ENCODE assay signal across 8 cellular contexts in genomic region chr10:17216217-17216900, GRCh38. TPM values are rescaled to one million over a fixed set of nuclear protein-coding genes. Genes with fewer than 3 reads are reported as not detected.
A peak's percentile ranks its signal among the peaks of the same experiment; 100 is the strongest.
DNase-seq lines count a peak whose midpoint lies in the region; ATAC-seq and TF ChIP-seq lines count a peak whose summit lies in the region.

No MANE protein-coding gene starts in this region.

- ATAC-seq in HG02884 (IDR thresholded peaks at IDR 0.05; ENCODE audit: unreplicated experiment): peak; percentile 100
- peak; percentile 98 for ATAC-seq in mucosa of descending colon

- CTCF ChIA-PET in PC-9 (lab: Charles Lee): no interaction called here

- H3K4me3 ChIP-seq in PC-9 (no peak overlapping the region), choroid plexus epithelial cell (ENCODE audit: low read depth, low read length) (no peak overlapping the region), mucosa of descending colon (no peak overlapping the region)

- BruUV-seq in PC-9 (replicated peaks; lab: Mats Ljungman, UMichigan): no TSS peak

- peak; percentile 17 for DNase-seq in stimulated activated CD4-positive, alpha-beta T cell treated with anti-CD3 and anti-CD28 coated beads, Interleukin-1b, Interleukin-23, amount 100 ng/mL, for 48 hours
- no peak for DNase-seq in stimulated activated CD4-positive, alpha-beta T cell treated with anti-CD3 and anti-CD28 coated beads, Interleukin-4, amount 100 ng/mL, for 1 hour
- DNase-seq in PC-9: peak; percentile 29 to 95
- peak; percentile 97 for DNase-seq in choroid plexus epithelial cell (ENCODE audit: low read depth)
- no peak for DNase-seq in mucosa of descending colon
- no peak for DNase-seq in NCI-H187 (lab: John Stamatoyannopoulos, UW)
- DNase-seq in cerebellum (ENCODE audit: low spot score): no peak

- H4K20me1 ChIP-seq in PC-9 (ENCODE audit: insufficient read depth): no peaks in the 10 kb centered on the region

- H3K27me3 ChIP-seq in PC-9 (ENCODE audit: insufficient read depth, low read depth): no peaks in the 10 kb centered on the region

- intact Hi-C loops in PC-9 (cut with micrococcal nuclease; ENCODE audit: unreplicated experiment) (loop anchor here (1.0 kb wide), 1 partner anchor 14 kb away; no protein-coding TSS in a partner anchor), mucosa of descending colon (cut with DNase I, micrococcal nuclease) (no loop called here)

- H3K4me1 ChIP-seq in PC-9 (replicated peaks; ENCODE audit: insufficient read depth) (peaks cover 35% of the 10 kb centered on the region), mucosa of descending colon (ENCODE audit: low read depth) (no peaks in the 10 kb centered on the region)

- H3K27ac ChIP-seq in PC-9: peak overlapping the region; percentile 83

- POLR2A ChIA-PET in PC-9 (lab: Charles Lee; ENCODE audit: unreplicated experiment): interaction anchor here (0.7 kb wide), 1 partner anchor 15 kb away, joined by 6 read pairs; the partner anchor contains the start of gene TRDMT1

- peak overlapping the region; percentile 43 for H3K4me2 ChIP-seq in PC-9

- H3K36me3 ChIP-seq in PC-9 (ENCODE audit: low read depth): no peaks in the 10 kb centered on the region
- H3K36me3 ChIP-seq in mucosa of descending colon (ENCODE audit: low read depth): no peaks in the 10 kb centered on the region

- H3K9me2 ChIP-seq in PC-9 (ENCODE audit: insufficient read depth): no peaks in the 10 kb centered on the region

- TF ChIP-seq CTCF in PC-9 (conservative IDR thresholded peaks at IDR 0.05) (no peak), choroid plexus epithelial cell (conservative IDR thresholded peaks at IDR 0.05; ENCODE audit: low read depth, low read length) (no peak), mucosa of descending colon (IDR thresholded peaks at IDR 0.05) (no peak)

- no peak overlapping the region for H2AFZ ChIP-seq in PC-9

- no peaks in the 10 kb centered on the region for H3K79me2 ChIP-seq in PC-9 (ENCODE audit: low read depth)

- H3K9me3 ChIP-seq in PC-9 (ENCODE audit: insufficient read depth, low read depth) (no peaks in the 10 kb centered on the region), mucosa of descending colon (no peaks in the 10 kb centered on the region)

- peaks cover 19% of the 10 kb centered on the region for H3F3A ChIP-seq in PC-9 (ENCODE audit: insufficient read depth, low read depth)

RNA-seq across cellular contexts. Expression of gene VIM, which starts 11.7 kb away (rescaled TPM):
- total RNA-seq in PC-9 (2021) (14.8 TPM in 2 replicates), mucosa of descending colon (100 to 1,000 TPM; 128 to 550 (median 355) TPM), cerebellum (562 TPM)

RNA-seq across cellular contexts. Expression of gene TRDMT1, which starts 14.9 kb away (rescaled TPM):
- 3.2 and 4.2 TPM in 2 replicates for total RNA-seq in PC-9 (2021)
- 1 to 10 TPM; 4.7 to 7.8 (median 7.4) TPM for total RNA-seq in mucosa of descending colon
- 36.7 TPM for total RNA-seq in cerebellum

Comparison
In these comparisons a context has a peak if more than half of its experiments do, and no peak if none do; other contexts are left out.
1. DNase-seq: peak in stimulated activated CD4-positive, alpha-beta T cell treated with anti-CD3 and anti-CD28 coated beads, Interleukin-1b, Interleukin-23, amount 100 ng/mL, for 48 hours (single experiment), PC-9 (2 of 2) and choroid plexus epithelial cell (single experiment); none in stimulated activated CD4-positive, alpha-beta T cell treated with anti-CD3 and anti-CD28 coated beads, Interleukin-4, amount 100 ng/mL, for 1 hour (single experiment), mucosa of descending colon (0 of 3), NCI-H187 (0 of 2) and cerebellum (single experiment).